9 cellular contexts compared by ENCODE assay signal in the genomic region with DNA sequence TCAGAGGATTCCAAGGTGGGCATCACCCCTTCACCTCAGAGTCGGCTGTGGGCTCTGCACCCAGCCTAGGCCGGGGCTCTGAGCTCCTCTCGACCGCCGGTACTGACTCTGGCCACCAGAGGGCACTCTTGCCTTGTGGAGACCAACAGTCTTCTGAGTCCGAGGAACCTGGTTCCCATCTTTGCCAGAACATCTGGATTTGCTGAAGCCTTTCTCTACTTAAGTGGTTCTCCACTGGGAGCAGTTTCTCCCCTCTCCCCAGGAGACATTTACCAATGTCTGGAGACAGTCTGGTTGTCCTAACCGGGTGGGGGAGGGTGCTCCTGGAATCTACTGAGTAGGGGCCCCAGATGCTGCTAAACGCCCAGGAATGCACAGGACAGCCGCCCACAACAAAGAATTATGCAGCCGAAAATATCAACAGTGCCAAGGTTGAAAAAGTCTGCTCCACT. TPM values are rescaled to one million over a fixed set of nuclear protein-coding genes. Genes with fewer than 3 reads are reported as not detected.
DNase-seq lines count a peak whose midpoint lies in the region; ATAC-seq and TF ChIP-seq lines count a peak whose summit lies in the region.
"Had no signal": no experiment of that assay in that cellular context is flagged by ENCODE, and none has a peak within 500 bp of the region (broad histone marks: within the 10 kb centered on the region; RNA-seq: fewer than 3 reads in every experiment).

No MANE protein-coding gene starts in this region.

- H3K27me3 ChIP-seq in adipocyte (replicated peaks; ENCODE audit: control insufficient read depth, insufficient read depth, low read length) (no peaks in the 10 kb centered on the region), heart right ventricle (no peaks in the 10 kb centered on the region), uterus (no peaks in the 10 kb centered on the region)

- H3K27ac ChIP-seq in heart right ventricle (no peak overlapping the region), uterus (peak overlapping the region in 1 of 2 donors; percentile 11)

- H3K4me3 ChIP-seq in GM12875 (ENCODE audit: low read depth, low read length) (no peak overlapping the region), adipocyte (ENCODE audit: low read length) (no peak overlapping the region), heart right ventricle (no peak overlapping the region), uterus (no peak overlapping the region)

- no peaks in the 10 kb centered on the region for H3K36me3 ChIP-seq in adipocyte (ENCODE audit: control insufficient read depth, insufficient read depth, low read length, severe bottlenecking)
- H3K36me3 ChIP-seq in heart right ventricle, result no peaks in the 10 kb centered on the region
- H3K36me3 ChIP-seq in uterus, result no peaks in the 10 kb centered on the region

- H3K4me3 Mint-ChIP-seq in T-helper 17 cell, result no peak overlapping the region

- no peak for TF ChIP-seq POLR2A in uterus (IDR thresholded peaks at IDR 0.05)

- peak overlapping the region; percentile 29 for H3K27ac Mint-ChIP-seq in T-helper 17 cell

- no peaks in the 10 kb centered on the region for H3K9me3 ChIP-seq in T-helper 17 cell (ENCODE audit: control insufficient read depth, low read length, poor library complexity, severe bottlenecking)
- H3K9me3 ChIP-seq in adipocyte (ENCODE audit: control insufficient read depth, low read length), result no peaks in the 10 kb centered on the region
- no peaks in the 10 kb centered on the region for H3K9me3 ChIP-seq in heart right ventricle
- H3K9me3 ChIP-seq in uterus, result no peaks in the 10 kb centered on the region

- H3K36me3 Mint-ChIP-seq in T-helper 17 cell (ENCODE audit: low read depth), result no peaks in the 10 kb centered on the region

- peak overlapping the region; percentile 20 for H3K9ac ChIP-seq in adipocyte (ENCODE audit: low read length)

- H3K4me1 ChIP-seq in adipocyte (ENCODE audit: control insufficient read depth, insufficient read depth, low read length) (peaks cover 43% of the 10 kb centered on the region), heart right ventricle (peaks cover 0 to 19% (median 7%) of the 10 kb centered on the region in 9 donors), uterus (no peaks in the 10 kb centered on the region)

- 14 to 17% methylated on average over 10 of the region's 10 CpGs for WGBS in heart right ventricle, 2 donors

- peaks cover 2% of the 10 kb centered on the region for H3K4me1 Mint-ChIP-seq in T-helper 17 cell

- intact Hi-C loops in heart right ventricle (cut with DNase I), result loop anchor here in 9 of 10 donors (1.0 to 2.0 kb wide), 3 partner anchors 65 to 67 kb away; no protein-coding TSS in a partner anchor
- intact Hi-C loops in uterus (cut with DNase I; ENCODE audit: low total_unique reads), result loop anchor here (2.0 kb wide), 1 partner anchor 65 kb away; no protein-coding TSS in a partner anchor

- H3K27me3 Mint-ChIP-seq in T-helper 17 cell, result peaks cover 8% of the 10 kb centered on the region

- TF ChIP-seq CTCF in GM12875 (IDR thresholded peaks at IDR 0.05; ENCODE audit: borderline replicate concordance, insufficient read depth, low read depth, low read length) (peak; percentile 88), heart right ventricle (IDR thresholded peaks at IDR 0.05) (peak; percentile 88 to 99 (median 95)), uterus (IDR thresholded peaks at IDR 0.05) (peak; percentile 88 to 96 (median 92))

- peak; percentile 88 for ATAC-seq in T-helper 17 cell
- ATAC-seq in heart right ventricle, result peak; percentile 82 to 93 (median 88)
- ATAC-seq in HG03025 (IDR thresholded peaks at IDR 0.05; ENCODE audit: low FRiP score, unreplicated experiment), result no peak

- DNase-seq in NCI-H1105 treated with DMSO at 0.1 percent for 48 hours (lab: John Stamatoyannopoulos, UW) (peak; percentile 60), T-helper 17 cell (peak; percentile 68 to 90 (median 75)), adipocyte (ENCODE audit: low read depth) (peak; percentile 97), heart right ventricle (peak; percentile 87 to 90), pulmonary artery endothelial cell (ENCODE audit: low read depth, low spot score) (peak; percentile 30), uterus (peak; percentile 88 to 90)

RNA-seq across cellular contexts. Expression of gene ETV3L, which starts 9.4 kb away (rescaled TPM):
- under 1 TPM in 1 of 2 donors, not detected in 1; 0.15 TPM for total RNA-seq in T-helper 17 cell
- total RNA-seq in heart right ventricle, result not detected
- polyA plus RNA-seq in heart right ventricle, result not detected
- not detected in 2 replicates for total RNA-seq in pulmonary artery endothelial cell
- not detected for total RNA-seq in uterus
- total RNA-seq: skeletal muscle tissue had no signal

RNA-seq across cellular contexts. Expression of gene ARHGEF11, which starts 44.7 kb away (rescaled TPM):
- total RNA-seq in T-helper 17 cell (10 to 100 TPM; 16.5 to 28.0 TPM), heart right ventricle (10 to 100 TPM; 23.7 to 34.5 (median 28.4) TPM), pulmonary artery endothelial cell (25.4 and 26.2 TPM in 2 replicates), uterus (10 to 100 TPM; 28.2 to 65.3 (median 40.5) TPM)
- polyA plus RNA-seq in heart right ventricle, result 10 to 100 TPM; 10.4 to 13.0 TPM

RNA-seq across cellular contexts. Expression of gene ETV3, which starts 48.0 kb away (rescaled TPM):
- 10 to 100 TPM; 74.0 to 78.2 TPM for total RNA-seq in T-helper 17 cell
- total RNA-seq in heart right ventricle, result 10 to 100 TPM; 15.5 to 27.5 (median 21.4) TPM
- polyA plus RNA-seq in heart right ventricle, result 1 to 10 TPM; 3.7 to 4.2 TPM
- total RNA-seq in pulmonary artery endothelial cell, result 13.8 and 17.9 TPM in 2 replicates
- 10 to 100 TPM in 3 of 4 donors, 1 to 10 TPM in 1; 4.4 to 30.1 (median 19.6) TPM for total RNA-seq in uterus

Comparison
In these comparisons a context has a peak if more than half of its experiments do, and no peak if none do; other contexts are left out.
1. DNase-seq: peak in every context shown above with its lines; median percentile 97 in adipocyte; 89 in uterus; 88 in heart right ventricle; 75 in T-helper 17 cell; 60 in NCI-H1105 treated with DMSO at 0.1 percent for 48 hours; 30 in pulmonary artery endothelial cell.